In the genomic region with DNA sequence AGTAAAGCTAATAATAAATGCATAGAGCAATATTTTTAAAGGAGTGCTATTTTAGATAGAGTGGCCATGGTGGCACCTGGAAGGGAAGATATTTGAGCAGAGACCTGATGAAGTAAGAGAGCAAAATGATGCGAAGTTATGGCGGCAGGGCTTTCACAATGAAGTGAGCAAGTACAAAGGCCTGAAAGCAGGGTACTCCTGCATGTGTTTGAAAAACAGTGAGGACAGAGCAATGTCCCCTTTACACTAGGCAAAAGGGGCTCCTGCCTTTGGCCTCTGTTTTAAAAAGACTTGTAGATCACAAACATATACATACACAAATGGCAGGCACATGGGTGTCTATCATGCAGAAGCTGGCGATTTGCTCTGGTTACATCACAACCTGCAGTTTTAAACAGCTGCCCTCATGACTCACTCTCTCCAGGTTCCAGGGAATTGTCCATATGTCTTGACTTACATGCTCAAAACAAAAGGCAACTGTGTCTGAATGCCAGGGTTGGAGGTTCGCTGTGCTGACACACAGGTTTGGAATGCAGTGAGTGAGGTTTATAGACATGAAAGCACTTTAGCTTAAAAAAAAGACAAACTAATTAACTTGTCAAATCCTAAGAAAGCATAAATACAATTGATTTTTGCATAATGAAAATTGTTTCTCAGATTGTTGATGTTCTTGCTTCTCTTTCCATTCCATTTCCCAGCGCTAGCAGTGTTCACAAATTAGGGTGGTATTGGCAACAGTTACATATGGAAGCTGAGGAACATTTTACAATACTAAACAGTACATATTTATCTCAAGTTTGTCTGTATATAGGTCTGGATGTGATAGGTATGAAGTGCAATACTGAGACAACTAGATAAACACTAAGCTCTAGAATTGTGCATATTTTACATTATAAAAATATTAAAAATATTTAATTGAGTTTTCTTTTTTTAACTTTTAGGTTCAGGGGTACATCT, we compare ENCODE assay signal across 8 cellular contexts.
A peak's percentile ranks its signal among the peaks of the same experiment; 100 is the strongest.
DNase-seq lines count a peak whose midpoint lies in the region; ATAC-seq and TF ChIP-seq lines count a peak whose summit lies in the region.
"Had no signal": no experiment of that assay in that cellular context is flagged by ENCODE, and none has a peak within 500 bp of the region (broad histone marks: within the 10 kb centered on the region; RNA-seq: fewer than 3 reads in every experiment).

No MANE protein-coding gene starts in this region.

- H3K36me3 Mint-ChIP-seq in progenitor cell of endocrine pancreas (ENCODE audit: insufficient read depth) = no peaks in the 10 kb centered on the region
- H3K36me3 Mint-ChIP-seq: activated naive CD8-positive, alpha-beta T cell treated with anti-CD3 and anti-CD28 coated beads, Interleukin-2, amount 10 ng/mL, durations not matched to agents 7 days and 5 days had no signal

- no peak overlapping the region for H3K27ac ChIP-seq in GM23248

- no peak for ATAC-seq in HG02588 (IDR thresholded peaks at IDR 0.05; ENCODE audit: unreplicated experiment)
- ATAC-seq in GM18868 (IDR thresholded peaks at IDR 0.05; ENCODE audit: unreplicated experiment) = no peak
- ATAC-seq in HG02759 (IDR thresholded peaks at IDR 0.05; ENCODE audit: unreplicated experiment) = no peak

- no peaks in the 10 kb centered on the region for H3K27me3 ChIP-seq in GM23248 (replicated peaks; ENCODE audit: insufficient read depth)

- DNase-seq in GM23248 = peak; percentile 82
- peak; percentile 21 for DNase-seq in NCI-H510A (lab: John Stamatoyannopoulos, UW)
- DNase-seq in epithelial cell of esophagus (ENCODE audit: low read depth) = peak; percentile 99
- no peak for DNase-seq in progenitor cell of endocrine pancreas (ENCODE audit: low spot score, unreplicated experiment)
- DNase-seq: activated naive CD8-positive, alpha-beta T cell treated with anti-CD3 and anti-CD28 coated beads, Interleukin-2, amount 10 ng/mL, durations not matched to agents 7 days and 5 days had no signal

- H3K27ac Mint-ChIP-seq in progenitor cell of endocrine pancreas = peak overlapping the region; percentile 96
- H3K27ac Mint-ChIP-seq: activated naive CD8-positive, alpha-beta T cell treated with anti-CD3 and anti-CD28 coated beads, Interleukin-2, amount 10 ng/mL, durations not matched to agents 7 days and 5 days had no signal

- TF ChIP-seq CTCF in epithelial cell of esophagus (IDR thresholded peaks at IDR 0.05; ENCODE audit: insufficient read depth, low read depth, low read length, missing control alignments) = no peak
- TF ChIP-seq CTCF in progenitor cell of endocrine pancreas (IDR thresholded peaks at IDR 0.05; ENCODE audit: unreplicated experiment) = no peak

- no peaks in the 10 kb centered on the region for H4K20me1 ChIP-seq in GM23248 (ENCODE audit: insufficient read depth)

- H3K9me3 ChIP-seq in GM23248 (ENCODE audit: low read depth) = no peaks in the 10 kb centered on the region

- no peaks in the 10 kb centered on the region for H3K36me3 ChIP-seq in GM23248 (ENCODE audit: low read depth)

- 26 to 28% methylated on average over 5 of the region's 5 CpGs for WGBS in GM23248 (ENCODE audit: low coverage in 1 of 2, low lambda C conversion rate in 2 of 2, missing lambda C conversion rate in 2 of 2), 2 experiments

- H3K4me3 ChIP-seq in GM23248 = no peak overlapping the region
- no peak overlapping the region for H3K4me3 ChIP-seq in epithelial cell of esophagus (ENCODE audit: low read length)

- no peaks in the 10 kb centered on the region for H3K9me2 ChIP-seq in GM23248 (ENCODE audit: insufficient read depth)

- no peak overlapping the region for H2AFZ ChIP-seq in GM23248

- H3K9ac ChIP-seq in GM23248 = no peak overlapping the region

- H3K9me3 Mint-ChIP-seq in progenitor cell of endocrine pancreas (ENCODE audit: low read depth) = no peaks in the 10 kb centered on the region
- H3K9me3 Mint-ChIP-seq: activated naive CD8-positive, alpha-beta T cell treated with anti-CD3 and anti-CD28 coated beads, Interleukin-2, amount 10 ng/mL, durations not matched to agents 7 days and 5 days had no signal

- H3K79me2 ChIP-seq in GM23248 (ENCODE audit: insufficient read depth) = no peaks in the 10 kb centered on the region

- H3K4me1 Mint-ChIP-seq in progenitor cell of endocrine pancreas (ENCODE audit: low read depth) = peaks cover 35% of the 10 kb centered on the region
- H3K4me1 Mint-ChIP-seq: activated naive CD8-positive, alpha-beta T cell treated with anti-CD3 and anti-CD28 coated beads, Interleukin-2, amount 10 ng/mL, durations not matched to agents 7 days and 5 days had no signal

- no peaks in the 10 kb centered on the region for H3F3A ChIP-seq in GM23248 (ENCODE audit: insufficient read depth)

- peaks cover 7% of the 10 kb centered on the region; the same call in 1 of the 2 replicates for H3K4me1 ChIP-seq in GM23248 (ENCODE audit: insufficient read depth)

- H3K4me2 ChIP-seq in GM23248 (ENCODE audit: unreplicated experiment) = no peak overlapping the region

- in situ Hi-C loops in GM23248 (cut with MboI) = no loop called here

- no peak overlapping the region for H3K4me3 Mint-ChIP-seq in progenitor cell of endocrine pancreas (ENCODE audit: low read depth)
- H3K4me3 Mint-ChIP-seq: activated naive CD8-positive, alpha-beta T cell treated with anti-CD3 and anti-CD28 coated beads, Interleukin-2, amount 10 ng/mL, durations not matched to agents 7 days and 5 days had no signal

- no peaks in the 10 kb centered on the region for H3K27me3 Mint-ChIP-seq in progenitor cell of endocrine pancreas
- H3K27me3 Mint-ChIP-seq: activated naive CD8-positive, alpha-beta T cell treated with anti-CD3 and anti-CD28 coated beads, Interleukin-2, amount 10 ng/mL, durations not matched to agents 7 days and 5 days had no signal
